ENCODE assay signal across 7 cellular contexts in genomic region chr1:44786138-44786840, GRCh38.
DNase-seq lines count a peak whose midpoint lies in the region; TF ChIP-seq lines count a peak whose summit lies in the region.

No MANE protein-coding gene starts in this region.

- H3K27me3 ChIP-seq in HL-60 (ENCODE audit: insufficient read depth, poor library complexity, severe bottlenecking): no peaks in the 10 kb centered on the region

- TF ChIP-seq CTCF in GM13976 (IDR thresholded peaks at IDR 0.05; ENCODE audit: borderline replicate concordance, control extremely low read depth, extremely low read depth, insufficient read depth, missing control alignments): peak; percentile 94
- TF ChIP-seq CTCF in HL-60 (IDR thresholded peaks at IDR 0.05; ENCODE audit: insufficient read depth, low read length): peak; percentile 98
- TF ChIP-seq CTCF in VCaP (conservative IDR thresholded peaks at IDR 0.05): peak; percentile 38

- H3K27ac ChIP-seq in HL-60 (replicated peaks): peak overlapping the region; percentile 35
- no peak overlapping the region for H3K27ac ChIP-seq in VCaP
- H3K27ac ChIP-seq in caudate nucleus (ENCODE audit: low read depth, low read length): peak overlapping the region; percentile 26

- peak; percentile 83 for DNase-seq in GM13976 (ENCODE audit: low spot score)
- peak; percentile 69 to 81 for DNase-seq in HL-60 (ENCODE audit: low read depth in 1 of 2, low spot score in 1 of 2)
- DNase-seq in caudate nucleus (lab: John Stamatoyannopoulos, UW): peak in 13 of 61 donors; percentile 12 to 71 (median 24)
- DNase-seq in kidney tubule cell (ENCODE audit: low spot score): peak; percentile 80
- peak; percentile 71 to 76 for DNase-seq in stimulated activated CD4-positive, alpha-beta T cell treated with anti-CD3 and anti-CD28 coated beads, Interleukin-2, amount 100 ng/mL, for 48 hours
- DNase-seq in RKO (ENCODE audit: low spot score): no peak

- peak overlapping the region; percentile 34 for H3K4me3 ChIP-seq in HL-60 (replicated peaks; ENCODE audit: insufficient read depth, low read length)

- in situ Hi-C loops in GM13976 (cut with MboI; ENCODE audit: low sequenced_read_pairs, unreplicated experiment): no loop called here

Comparison
In these comparisons a context has a peak if more than half of its experiments do, and no peak if none do; other contexts are left out.
1. CTCF ChIP-seq: peak in every context shown above with its lines; median percentile 98 in HL-60; 94 in GM13976; 38 in VCaP.